ENCODE assay signal across 8 cellular contexts in the genomic region with DNA sequence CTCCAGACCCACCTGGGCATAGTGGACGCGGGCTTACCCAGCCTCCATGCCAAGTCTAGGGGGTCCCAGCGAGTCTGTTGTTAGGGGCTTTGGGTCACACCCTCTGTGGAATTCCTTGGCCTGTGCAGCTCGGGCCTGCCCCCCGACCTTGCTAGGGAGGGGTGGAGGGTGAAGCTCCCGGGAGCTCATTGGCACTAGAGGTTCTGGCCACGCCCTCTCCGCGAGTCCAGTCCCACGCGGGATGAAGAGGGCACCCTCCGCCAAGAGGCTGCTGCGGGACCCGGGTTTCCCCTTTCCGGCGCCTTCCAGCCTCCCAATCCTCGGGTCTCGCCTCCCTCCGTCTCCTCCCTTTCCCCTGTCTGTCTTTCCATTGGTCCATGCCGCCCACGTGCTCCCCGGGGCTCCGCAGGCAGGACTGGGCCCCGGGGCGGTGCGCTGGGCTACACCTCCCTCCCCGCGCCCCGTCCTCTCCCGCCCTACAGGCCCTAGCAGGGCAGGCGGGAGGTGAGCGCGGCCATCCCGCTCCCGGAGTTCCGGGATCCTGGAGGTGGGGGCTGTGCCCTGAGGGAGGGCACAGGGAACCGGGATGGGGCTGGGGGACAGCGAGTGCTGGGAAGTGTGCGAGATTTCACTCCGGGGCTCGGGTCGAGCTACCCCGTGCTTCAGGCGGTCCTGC. TPM values are rescaled to one million over a fixed set of nuclear protein-coding genes. Genes with fewer than 3 reads are reported as not detected.
DNase-seq lines count a peak whose midpoint lies in the region; FAIRE-seq and TF ChIP-seq lines count a peak whose summit lies in the region.

No MANE protein-coding gene starts in this region.

- DNase-seq in EH (ENCODE audit: low read depth): peak; percentile 98
- peak; percentile 94 for DNase-seq in H54 (ENCODE audit: insufficient read length, low spot score)
- DNase-seq in M059J (ENCODE audit: low read depth): peak; percentile 98
- peak; percentile 96 for DNase-seq in activated effector memory CD4-positive, alpha-beta T cell treated with anti-CD3 and anti-CD28 coated beads, Interleukin-2, amount 50 U/mL, for 16 hours
- peak; percentile 96 for DNase-seq in fibroblast of the aortic adventitia (ENCODE audit: low read depth)
- DNase-seq in nephron progenitor cell: peak; percentile 90

- peak overlapping the region; percentile 42 for H3K27ac Mint-ChIP-seq in nephron progenitor cell
- H3K27ac Mint-ChIP-seq in stimulated activated naive CD8-positive, alpha-beta T cell treated with anti-CD3 and anti-CD28 coated beads, Interleukin-15, Interleukin-2, amounts not matched to agents 100 ng/mL and 50 ng/mL, for 24 hours: peak overlapping the region; percentile 26

- peaks cover 56% of the 10 kb centered on the region for H3K4me1 Mint-ChIP-seq in nephron progenitor cell
- peaks cover 32% of the 10 kb centered on the region for H3K4me1 Mint-ChIP-seq in stimulated activated naive CD8-positive, alpha-beta T cell treated with anti-CD3 and anti-CD28 coated beads, Interleukin-15, Interleukin-2, amounts not matched to agents 100 ng/mL and 50 ng/mL, for 24 hours (ENCODE audit: low read depth)

- peak overlapping the region; percentile 92 for H3K4me3 Mint-ChIP-seq in nephron progenitor cell
- peak overlapping the region; percentile 83 for H3K4me3 Mint-ChIP-seq in stimulated activated naive CD8-positive, alpha-beta T cell treated with anti-CD3 and anti-CD28 coated beads, Interleukin-15, Interleukin-2, amounts not matched to agents 100 ng/mL and 50 ng/mL, for 24 hours

- peaks cover 16% of the 10 kb centered on the region for H3K36me3 Mint-ChIP-seq in nephron progenitor cell (ENCODE audit: low read depth)
- peaks cover 18% of the 10 kb centered on the region for H3K36me3 Mint-ChIP-seq in stimulated activated naive CD8-positive, alpha-beta T cell treated with anti-CD3 and anti-CD28 coated beads, Interleukin-15, Interleukin-2, amounts not matched to agents 100 ng/mL and 50 ng/mL, for 24 hours (ENCODE audit: low read depth)

- no peaks in the 10 kb centered on the region for H3K9me3 Mint-ChIP-seq in nephron progenitor cell
- no peaks in the 10 kb centered on the region for H3K9me3 Mint-ChIP-seq in stimulated activated naive CD8-positive, alpha-beta T cell treated with anti-CD3 and anti-CD28 coated beads, Interleukin-15, Interleukin-2, amounts not matched to agents 100 ng/mL and 50 ng/mL, for 24 hours

- H3K27me3 Mint-ChIP-seq in nephron progenitor cell (ENCODE audit: low read depth, poor library complexity): peaks cover 7% of the 10 kb centered on the region
- H3K27me3 Mint-ChIP-seq in stimulated activated naive CD8-positive, alpha-beta T cell treated with anti-CD3 and anti-CD28 coated beads, Interleukin-15, Interleukin-2, amounts not matched to agents 100 ng/mL and 50 ng/mL, for 24 hours: no peaks in the 10 kb centered on the region

- FAIRE-seq in H54 (lab: Jason Lieb, UNC): no peak

- TF ChIP-seq POLR2A in H54 (IDR thresholded peaks at IDR 0.05; ENCODE audit: low read depth, low read length): peak; percentile 91
- TF ChIP-seq POLR2A in Raji (IDR thresholded peaks at IDR 0.05; ENCODE audit: insufficient read depth, low read depth, low read length): peak; percentile 75

- TF ChIP-seq CTCF in fibroblast of the aortic adventitia (IDR thresholded peaks at IDR 0.05; ENCODE audit: insufficient read depth, low read length): no peak
- TF ChIP-seq CTCF in nephron progenitor cell (IDR thresholded peaks at IDR 0.05): no peak

- peak overlapping the region; percentile 93 for H3K4me3 ChIP-seq in fibroblast of the aortic adventitia (ENCODE audit: low read depth, low read length)

RNA-seq across cellular contexts. Expression of a gene that starts 3.5 kb away (rescaled TPM):
- total RNA-seq in M059J (2014; rRNA removed; shearing (Covaris generic)): 49.0 and 52.9 TPM in 2 replicates
- total RNA-seq in fibroblast of the aortic adventitia (ENCODE audit: low replicate concordance): 6.7 and 23.0 TPM in 2 replicates

RNA-seq across cellular contexts. Expression of a gene that starts 15.5 kb away (rescaled TPM):
- total RNA-seq in M059J (2014; rRNA removed; shearing (Covaris generic)): 203 and 262 TPM in 2 replicates
- 153 and 600 TPM in 2 replicates for total RNA-seq in fibroblast of the aortic adventitia (ENCODE audit: low replicate concordance)

RNA-seq across cellular contexts. Expression of a gene that starts 22.9 kb away (rescaled TPM):
- total RNA-seq in M059J (2014; rRNA removed; shearing (Covaris generic)): not detected in 2 replicates
- not detected in 2 replicates for total RNA-seq in fibroblast of the aortic adventitia (ENCODE audit: low replicate concordance)

RNA-seq across cellular contexts. Expression of a gene that starts 46.9 kb away (rescaled TPM):
- total RNA-seq in M059J (2014; rRNA removed; shearing (Covaris generic)): 0.66 and 1.7 TPM in 2 replicates
- total RNA-seq in fibroblast of the aortic adventitia (ENCODE audit: low replicate concordance): 0.08 and 1.4 TPM in 2 replicates

RNA-seq across cellular contexts. Expression of a gene that starts 50.9 kb away (rescaled TPM):
- total RNA-seq in M059J (2014; rRNA removed; shearing (Covaris generic)): 15.1 and 15.8 TPM in 2 replicates
- 29.7 and 53.7 TPM in 2 replicates for total RNA-seq in fibroblast of the aortic adventitia (ENCODE audit: low replicate concordance)

Comparison
In these comparisons a context has a peak if more than half of its experiments do, and no peak if none do; other contexts are left out.
1. Peak in every context shown above with its lines: DNase-seq and H3K4me3 ChIP-seq.